ENCODE assay signal across 20 cellular contexts in the genomic region with DNA sequence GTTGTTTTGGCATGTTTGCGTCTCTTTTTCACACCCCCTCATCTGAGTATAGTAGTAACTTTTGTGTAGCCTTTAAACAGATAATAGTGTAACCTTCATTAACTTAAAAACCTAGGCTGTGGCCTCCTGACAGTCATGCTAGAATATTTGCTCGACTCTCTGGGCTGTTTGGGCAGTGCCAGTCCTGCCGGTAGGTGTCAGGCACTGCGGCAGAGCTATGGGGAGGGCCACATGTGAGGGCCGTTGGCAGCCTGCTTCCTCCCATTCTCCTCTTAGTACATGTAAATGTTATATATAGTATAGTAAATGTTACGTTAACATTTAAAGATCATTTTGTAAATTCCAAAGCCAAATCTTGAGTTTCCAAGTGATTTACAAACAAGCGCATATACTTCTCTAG. TPM values are rescaled to one million over a fixed set of nuclear protein-coding genes. Genes with fewer than 3 reads are reported as not detected.
"Had no signal": no experiment of that assay in that cellular context is flagged by ENCODE, and none has a peak within 500 bp of the region (broad histone marks: within the 10 kb centered on the region; RNA-seq: fewer than 3 reads in every experiment).

No MANE protein-coding gene starts in this region.

- H3K9me3 ChIP-seq: heart left ventricle, neutrophil, right atrium auricular region, suprapubic skin, tibial nerve, vagina had no signal

- DNase-seq: heart left ventricle; hypothalamus; immature natural killer cell; kidney; naive thymus-derived CD8-positive, alpha-beta T cell; occipital lobe; stimulated activated CD4-positive, alpha-beta T cell treated with anti-CD3 and anti-CD28 coated beads, Interleukin-12 subunit alpha, Interleukin-12 subunit beta, amount 100 ng/mL, for 4 hours; stimulated activated CD4-positive, alpha-beta T cell treated with anti-CD3 and anti-CD28 coated beads, Interleukin-15, amount 100 ng/mL, for 24 hours; stimulated activated CD4-positive, alpha-beta T cell treated with anti-CD3 and anti-CD28 coated beads, Interleukin-2, amount 100 ng/mL, for 24 hours; stimulated activated CD4-positive, alpha-beta T cell treated with anti-CD3 and anti-CD28 coated beads, Interleukin-4, amount 100 ng/mL, for 1 hour; stimulated activated naive B cell treated with anti-CD40 and anti-IgM and Interleukin-4, amounts not matched to agents 10 μg/mL and 1 μg/mL and 100 μg/mL, for 72 hours; stimulated activated naive CD8-positive, alpha-beta T cell treated with anti-CD3 and anti-CD28 coated beads, Interleukin-15, Interleukin-2, amounts not matched to agents 100 U/mL and 50 U/mL, for 24 hours had no signal

- H3K4me1 ChIP-seq: suprapubic skin, vagina had no signal

- H3K4me3 ChIP-seq: heart left ventricle, right atrium auricular region, skin epidermis, suprapubic skin, tibial nerve, vagina had no signal

- FAIRE-seq: islet of Langerhans, kidney had no signal

- H3K27ac ChIP-seq: neutrophil, skin epidermis, suprapubic skin, tibial nerve, vagina had no signal

- ATAC-seq: naive thymus-derived CD8-positive, alpha-beta T cell; sciatic nerve; stimulated activated naive B cell treated with anti-CD40 and anti-IgM and Interleukin-4, amounts not matched to agents 10 μg/mL and 1 μg/mL and 100 μg/mL, for 72 hours; stimulated activated naive CD8-positive, alpha-beta T cell treated with anti-CD3 and anti-CD28 coated beads, Interleukin-15, Interleukin-2, amounts not matched to agents 100 U/mL and 50 U/mL, for 24 hours had no signal

- H3K27me3 ChIP-seq: heart left ventricle, neutrophil, right atrium auricular region, suprapubic skin, tibial nerve, vagina had no signal

RNA-seq across cellular contexts. Expression of gene FANK1, which starts 46.9 kb away (rescaled TPM):
- polyA plus RNA-seq: immature natural killer cell; naive thymus-derived CD8-positive, alpha-beta T cell had no signal
